Comparison of ENCODE assay signal across 8 cellular contexts in genomic region chr4:74158561-74159396, GRCh38. TPM values are rescaled to one million over a fixed set of nuclear protein-coding genes. Genes with fewer than 3 reads are reported as not detected.
DNase-seq lines count a peak whose midpoint lies in the region; ATAC-seq and TF ChIP-seq lines count a peak whose summit lies in the region.

No MANE protein-coding gene starts in this region.

- peaks cover 27% of the 10 kb centered on the region; the same call in 2 of the 3 replicates for H3K36me3 Mint-ChIP-seq in GM23338 (ENCODE audit: low read depth)

- peak overlapping the region; percentile 81 for H3K4me2 ChIP-seq in GM23338

- peak overlapping the region; percentile 95 for H3K4me3 Mint-ChIP-seq in GM23338

- TF ChIP-seq CTCF in GM23338 (conservative IDR thresholded peaks at IDR 0.05; ENCODE audit: low read depth in 2 of 2), result no peak
- TF ChIP-seq CTCF in WERI-Rb-1 (IDR thresholded peaks at IDR 0.05; ENCODE audit: low read depth, low read length), result no peak

- H3K9me3 Mint-ChIP-seq in GM23338, result no peaks in the 10 kb centered on the region

- peaks cover 3% of the 10 kb centered on the region for H4K20me1 ChIP-seq in GM23338 (replicated peaks; ENCODE audit: insufficient read depth)

- H3K4me1 ChIP-seq in GM23338 (ENCODE audit: insufficient read depth), result peaks cover 27% of the 10 kb centered on the region

- peaks cover 2% of the 10 kb centered on the region for H3K27me3 Mint-ChIP-seq in GM23338 (ENCODE audit: insufficient read depth, low read depth, poor library complexity)

- no peak overlapping the region for H3K27ac ChIP-seq in GM23338 (ENCODE audit: low read depth)
- peak overlapping the region; percentile 82 for H3K27ac ChIP-seq in WERI-Rb-1

- H3K36me3 ChIP-seq in GM23338 (ENCODE audit: insufficient read depth), result no peaks in the 10 kb centered on the region; the same call in 1 of the 2 replicates
- peaks cover 27% of the 10 kb centered on the region for H3K36me3 ChIP-seq in WERI-Rb-1

- no peaks in the 10 kb centered on the region for H3K27me3 ChIP-seq in GM23338 (ENCODE audit: insufficient read depth)
- no peaks in the 10 kb centered on the region for H3K27me3 ChIP-seq in WERI-Rb-1 (ENCODE audit: insufficient read depth, low read depth, severe bottlenecking)

- ATAC-seq in GM23338, result no peak
- no peak for ATAC-seq in GM21786 (IDR thresholded peaks at IDR 0.05; ENCODE audit: unreplicated experiment)
- no peak for ATAC-seq in GM21737 (IDR thresholded peaks at IDR 0.05; ENCODE audit: unreplicated experiment)

- peaks cover 69% of the 10 kb centered on the region for H3K79me2 ChIP-seq in GM23338 (replicated peaks; ENCODE audit: insufficient read depth)

- H3K27ac Mint-ChIP-seq in GM23338, result peak overlapping the region; percentile 90

- peaks cover 34% of the 10 kb centered on the region for H3K4me1 Mint-ChIP-seq in GM23338

- H3K9me3 ChIP-seq in WERI-Rb-1 (ENCODE audit: severe bottlenecking), result no peaks in the 10 kb centered on the region

- H3K4me3 ChIP-seq in GM23338 (peak overlapping the region; percentile 58), WERI-Rb-1 (ENCODE audit: low read depth, low read length) (peak overlapping the region; percentile 63)

- no peaks in the 10 kb centered on the region for H3K9me2 ChIP-seq in GM23338 (ENCODE audit: insufficient read depth)

- H2AFZ ChIP-seq in GM23338, result no peak overlapping the region

- DNase-seq in AML-193 (lab: John Stamatoyannopoulos, UW), result peak; percentile 22 to 38
- DNase-seq in GM23338 (ENCODE audit: low spot score), result no peak
- no peak for DNase-seq in WERI-Rb-1
- DNase-seq in glomerular visceral epithelial cell (ENCODE audit: extremely low spot score), result peak; percentile 10
- peak; percentile 68 for DNase-seq in renal cortical epithelial cell (ENCODE audit: low read depth)
- DNase-seq in H4 (ENCODE audit: low spot score), result no peak

- H3F3A ChIP-seq in GM23338 (replicated peaks; ENCODE audit: low read depth), result no peaks in the 10 kb centered on the region

TF ChIP-seq in GM23338, 12 proteins besides CTCF, POLR2A, EP300 and RAD21:
- no peak for TF ChIP-seq STAT1 (IDR thresholded peaks at IDR 0.05; ENCODE audit: unreplicated experiment)
- TF ChIP-seq EZH2 (IDR thresholded peaks at IDR 0.05; ENCODE audit: low read depth, unreplicated experiment), result no peak
- TF ChIP-seq NANOG (IDR thresholded peaks at IDR 0.05; ENCODE audit: borderline replicate concordance), result no peak
- TF ChIP-seq ZNF331 (CRISPR knock-in tag; IDR thresholded peaks at IDR 0.05; ENCODE audit: low read depth), result no peak
TF ChIP-seq in GM23338: peak in this region for 0.

RNA-seq across cellular contexts. Expression of gene MTHFD2L, which starts 0.9 kb away (rescaled TPM):
- total RNA-seq in GM23338 (2014; rRNA removed; shearing (Covaris generic)), result 24.4 and 29.2 TPM in 2 replicates
- polyA plus RNA-seq in GM23338 (2016; fragmentation: Nextera tagmentation; extraction: Ambion mirVana), result 35.2 and 35.7 TPM in 2 replicates
- total RNA-seq in renal cortical epithelial cell, result 22.2 and 71.8 TPM in 2 replicates
- 16.9 and 34.6 TPM in 2 replicates for total RNA-seq in H4 (2014; rRNA removed; shearing (Covaris generic))

RNA-seq across cellular contexts. Expression of gene CXCL2, which starts 59.8 kb away (rescaled TPM):
- 4.2 and 7.8 TPM in 2 replicates for total RNA-seq in GM23338 (2014; rRNA removed; shearing (Covaris generic))
- polyA plus RNA-seq in GM23338 (2016; fragmentation: Nextera tagmentation; extraction: Ambion mirVana), result 3.3 TPM in 2 replicates
- total RNA-seq in renal cortical epithelial cell, result 14.9 and 34.7 TPM in 2 replicates
- 3.3 and 6.9 TPM in 2 replicates for total RNA-seq in H4 (2014; rRNA removed; shearing (Covaris generic))

Comparison
In these comparisons a context has a peak if more than half of its experiments do, and no peak if none do; other contexts are left out.
1. DNase-seq: peak in AML-193 (2 of 2), glomerular visceral epithelial cell (single experiment) and renal cortical epithelial cell (single experiment); none in GM23338 (single experiment), WERI-Rb-1 (single experiment) and H4 (single experiment).